8 cellular contexts compared by ENCODE assay signal in the genomic region with DNA sequence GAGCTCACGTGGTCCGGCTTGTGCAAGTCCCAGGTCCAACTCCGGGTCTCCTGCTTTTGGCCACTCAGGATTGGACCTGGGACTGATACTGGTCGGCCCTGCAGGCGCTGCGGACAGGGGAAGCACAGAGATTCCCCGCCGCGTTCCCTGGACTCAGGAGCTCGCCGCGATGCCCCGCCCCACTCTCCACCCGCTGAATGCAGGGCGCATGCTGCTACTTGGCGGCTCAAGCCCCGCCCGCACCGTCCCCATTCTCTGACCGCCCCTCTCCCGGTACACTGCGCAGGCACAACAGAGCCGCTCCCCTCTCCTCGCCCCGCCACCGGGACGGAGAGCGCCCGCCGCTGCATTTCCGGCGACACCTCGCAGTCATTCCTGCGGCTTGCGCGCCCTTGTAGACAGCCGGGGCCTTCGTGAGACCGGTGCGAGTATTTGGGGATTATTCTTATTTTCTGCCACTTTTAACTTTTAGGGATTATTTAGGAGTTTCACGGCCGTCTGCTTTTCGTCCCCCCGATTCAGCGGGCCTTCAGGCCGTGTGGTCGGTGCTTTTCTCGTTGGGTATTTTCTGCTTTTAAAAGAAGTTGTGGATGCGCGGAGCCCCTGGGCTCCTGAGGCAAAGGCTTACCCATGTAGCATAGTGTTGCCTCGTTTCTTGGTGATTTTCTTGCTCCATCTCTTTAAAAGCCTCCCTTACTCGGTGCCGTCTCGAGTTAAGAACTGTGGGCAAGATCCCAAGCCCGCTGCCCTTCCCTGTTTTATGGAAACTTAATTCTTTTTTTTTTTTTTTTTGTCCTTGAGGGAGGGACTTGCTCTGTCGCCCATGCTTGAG. TPM values are rescaled to one million over a fixed set of nuclear protein-coding genes. Genes with fewer than 3 reads are reported as not detected.
A peak's percentile ranks its signal among the peaks of the same experiment; 100 is the strongest.
DNase-seq lines count a peak whose midpoint lies in the region; ATAC-seq, FAIRE-seq and TF ChIP-seq lines count a peak whose summit lies in the region.

A gene (plus strand): TSS at position 251 of the 832 bp plus-strand sequence. CDS start 1,544 bp downstream, outside the sequence.

- H3F3A ChIP-seq in SU-DHL-6 (ENCODE audit: insufficient read depth) = peaks cover 23% of the 10 kb centered on the region

- H3K4me3 ChIP-seq in SU-DHL-6 (ENCODE audit: insufficient read depth, low read length, poor library complexity, severe bottlenecking) = peak within 1 kb of the TSS; percentile 73
- H3K4me3 ChIP-seq in pancreas = peak within 1 kb of the TSS; percentile 43 to 76 (median 61)
- H3K4me3 ChIP-seq in tibial artery = peak within 1 kb of the TSS; percentile 71 to 73

- WGBS in pancreas, 2 donors = 0 to 1% methylated on average over 52 to 56 of the region's 56 CpGs

- no peaks in the 10 kb centered on the region for H4K20me1 ChIP-seq in SU-DHL-6 (ENCODE audit: low read depth, low read length)

- intact Hi-C loops in Right ventricle myocardium inferior (cut with DNase I) = loop anchor here (1.0 to 10.0 kb wide), 3 partner anchors 24 to 208 kb away; a partner anchor contains a TSS
- intact Hi-C loops in pancreas (cut with DNase I) = no loop called here
- intact Hi-C loops in tibial artery (cut with DNase I; ENCODE audit: low total_unique reads) = loop anchor here (1.0 to 2.0 kb wide), 2 partner anchors 24 to 28 kb away; a partner anchor contains a TSS

- H3K27ac ChIP-seq in SU-DHL-6 (ENCODE audit: low read depth, low read length) = peak within 1 kb of the TSS; percentile 64
- H3K27ac ChIP-seq in pancreas = peak within 1 kb of the TSS; percentile 66 to 83 (median 72)
- H3K27ac ChIP-seq in tibial artery = peak within 1 kb of the TSS; percentile 78 to 92

- CTCF ChIA-PET in GM10248 (lab: Yijun Ruan, JAX) = interaction anchor here (1.0 to 2.5 kb wide), 4 partner anchors 10 to 24 kb away, joined by 4 to 11 read pairs (median 8); a partner anchor contains a TSS

- 0 out of 2 replicates have a peak, but pooled peaks cover 12% of the 10 kb centered on the region for H3K79me2 ChIP-seq in SU-DHL-6 (ENCODE audit: insufficient read depth, low read length)

- peak within 1 kb of the TSS; percentile 79 for H3K9ac ChIP-seq in SU-DHL-6 (ENCODE audit: low read length)

- no peaks in the 10 kb centered on the region for H3K9me2 ChIP-seq in SU-DHL-6 (replicated peaks; ENCODE audit: insufficient read depth, low read length)

- POLR2A ChIA-PET in GM10248 (lab: Yijun Ruan, JAX) = interaction anchor here (1.0 kb wide), 1 partner anchor 28 kb away, joined by 4 read pairs; a partner anchor contains a TSS

- H3K9me3 ChIP-seq in SU-DHL-6 (ENCODE audit: insufficient read depth, low read length) (peaks cover 25% of the 10 kb centered on the region), pancreas (no peaks in the 10 kb centered on the region), tibial artery (no peaks in the 10 kb centered on the region)

- H3K36me3 ChIP-seq in SU-DHL-6 (ENCODE audit: low read length) = 0 out of 2 replicates have a peak, but pooled peaks cover 3% of the 10 kb centered on the region
- H3K36me3 ChIP-seq in pancreas = peaks cover 0 to 12% (median 0%) of the 10 kb centered on the region in 3 donors
- H3K36me3 ChIP-seq in tibial artery = peaks cover 0 to 29% (median 7%) of the 10 kb centered on the region in 3 donors

- DNase-seq in GM10248 (ENCODE audit: extremely low spot score) (peak; percentile 97), NCI-H1105 (lab: John Stamatoyannopoulos, UW) (peak; percentile 97), Right ventricle myocardium inferior (ENCODE audit: missing footprints) (peak; percentile 100), pancreas (peak; percentile 97 to 100 (median 98)), tibial artery (peak; percentile 100)
- peak; percentile 64 for DNase-seq in activated naive CD8-positive, alpha-beta T cell treated with anti-CD3 and anti-CD28 coated beads, Interleukin-2, amount 50 U/mL, for 16 hours (ENCODE audit: low read depth, low spot score)

- TF ChIP-seq CTCF in GM10248 (IDR thresholded peaks at IDR 0.05; ENCODE audit: control extremely low read depth, extremely low read depth, low read depth, missing control alignments) (no peak), SU-DHL-6 (IDR thresholded peaks at IDR 0.05; ENCODE audit: insufficient read depth, low read length, poor library complexity, severe bottlenecking) (no peak), pancreas (IDR thresholded peaks at IDR 0.05) (no peak), tibial artery (IDR thresholded peaks at IDR 0.05) (no peak)

- H3K27me3 ChIP-seq in SU-DHL-6 (ENCODE audit: low read length) (no peaks in the 10 kb centered on the region), pancreas (no peaks in the 10 kb centered on the region), tibial artery (no peaks in the 10 kb centered on the region)

- H3K4me1 ChIP-seq in pancreas (peaks cover 0 to 10% (median 7%) of the 10 kb centered on the region in 3 donors), tibial artery (peaks cover 7 to 47% (median 27%) of the 10 kb centered on the region in 4 donors)

- no peak for FAIRE-seq in pancreas (lab: Jason Lieb, UNC)

- H2AFZ ChIP-seq in SU-DHL-6 (ENCODE audit: low read depth, low read length, severe bottlenecking) = peak within 1 kb of the TSS; percentile 96

- H3K4me2 ChIP-seq in SU-DHL-6 (ENCODE audit: low read depth, low read length, poor library complexity, severe bottlenecking) = peak within 1 kb of the TSS; percentile 81

- ATAC-seq in HG02623 (IDR thresholded peaks at IDR 0.05; ENCODE audit: unreplicated experiment) (peak; percentile 98), Right ventricle myocardium inferior (peak; percentile 99), pancreas (peak; percentile 96 to 99 (median 98))

RNA-seq across cellular contexts. Expression of the gene that starts here (rescaled TPM):
- 120 TPM for total RNA-seq in Right ventricle myocardium inferior
- 10 to 100 TPM; 25.4 to 54.9 (median 36.5) TPM for total RNA-seq in pancreas
- polyA plus RNA-seq in pancreas = 10 to 100 TPM; 54.5 to 79.0 TPM

Comparison
In these comparisons a context has a peak if more than half of its experiments do, and no peak if none do; other contexts are left out.
1. Peak in every context shown above with its lines: DNase-seq, ATAC-seq, H3K4me3 ChIP-seq and H3K27ac ChIP-seq.
2. intact Hi-C loops: an anchor here in Right ventricle myocardium inferior (1.0 to 10.0 kb wide) and tibial artery (1.0 to 2.0 kb wide); none called in pancreas.